Comparison of ENCODE assay signal across 8 cellular contexts in the genomic region with DNA sequence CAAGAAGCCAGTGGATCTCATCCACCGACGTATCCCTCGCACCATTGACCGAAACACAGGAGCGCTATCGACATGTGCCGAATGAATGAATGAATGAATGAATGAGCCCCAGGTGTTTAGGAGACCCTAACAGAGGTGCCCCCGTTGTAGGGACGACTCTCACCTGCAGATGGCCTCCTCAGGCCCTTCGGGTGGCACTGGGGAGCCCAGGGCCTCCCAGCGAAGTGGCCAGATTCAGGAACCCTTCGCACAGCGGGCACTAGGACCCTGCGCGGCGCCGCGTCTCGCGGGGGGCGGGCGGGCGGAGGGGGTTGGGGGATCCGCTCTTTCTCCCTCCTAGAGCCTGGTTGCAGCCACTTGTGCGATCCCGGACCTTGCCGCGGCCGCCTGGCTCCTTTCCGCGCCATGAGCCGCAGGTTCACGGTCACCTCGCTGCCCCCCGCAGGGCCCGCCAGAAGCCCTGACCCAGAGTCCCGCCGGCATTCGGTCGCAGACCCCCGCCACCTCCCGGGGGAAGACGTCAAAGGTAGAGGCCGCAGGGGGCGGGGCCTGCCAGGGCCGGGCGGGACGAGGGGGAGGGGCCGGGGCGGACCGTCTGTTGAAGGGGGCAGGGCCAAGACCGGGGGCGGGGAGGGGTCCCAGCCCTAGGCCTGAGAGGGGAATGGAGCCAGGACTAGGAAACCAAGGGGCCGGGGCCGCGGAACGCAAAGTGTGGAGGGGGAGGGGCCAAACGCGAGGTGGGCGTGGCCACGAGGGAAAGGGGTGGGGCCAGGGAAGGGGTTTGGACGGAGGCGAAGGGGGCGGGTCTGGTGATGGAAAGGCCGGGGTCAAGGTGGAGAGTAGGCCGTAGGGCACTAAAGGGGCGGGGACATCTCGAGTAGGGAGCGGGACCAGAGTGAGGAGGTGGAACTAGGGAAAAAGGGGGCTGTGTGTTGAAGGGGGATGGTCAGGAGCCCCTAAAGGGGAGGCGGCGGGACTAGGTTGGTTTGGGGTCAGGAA.
DNase-seq lines count a peak whose midpoint lies in the region; ATAC-seq and TF ChIP-seq lines count a peak whose summit lies in the region.

No MANE protein-coding gene starts in this region.

- H3K4me3 ChIP-seq in iPS-18c (ENCODE audit: insufficient read depth, low read depth, low read length), result peak overlapping the region; percentile 70

- H3K9me3 ChIP-seq in iPS-18c (ENCODE audit: control insufficient read depth, insufficient read depth, low read length), result no peaks in the 10 kb centered on the region

- H3K27ac ChIP-seq in RWPE1, result peak overlapping the region; percentile 59

- TF ChIP-seq CTCF in RWPE1 (conservative IDR thresholded peaks at IDR 0.05; ENCODE audit: low read depth), result no peak

- no peak for ATAC-seq in HG02763 (IDR thresholded peaks at IDR 0.05; ENCODE audit: unreplicated experiment)

- POLR2A ChIA-PET in RWPE1 (lab: Yijun Ruan, JAX; ENCODE audit: low non-redundant PET), result no interaction called here

- CTCF ChIA-PET in RWPE1 (lab: Yijun Ruan, JAX), result interaction anchor here (0.6 to 2.2 kb wide), 16 partner anchors 8 to 649 kb away, joined by 3 to 26 read pairs (median 5); no protein-coding TSS in a partner anchor

- peak; percentile 38 for DNase-seq in DMS53 treated with DMSO at 0.1 percent for 48 hours (lab: John Stamatoyannopoulos, UW; ENCODE audit: unreplicated experiment)
- peak; percentile 18 for DNase-seq in LoVo (ENCODE audit: low spot score)
- peak; percentile 83 for DNase-seq in RWPE1 (ENCODE audit: low spot score)
- DNase-seq in anterior cingulate cortex (lab: John Stamatoyannopoulos, UW), result peak in 46 of 58 donors; percentile 22 to 85 (median 57)
- DNase-seq in stimulated activated CD4-positive, alpha-beta T cell treated with anti-CD3 and anti-CD28 coated beads, Interleukin-2, amount 100 ng/mL, for 24 hours, result peak; percentile 59 to 67
- no peak for DNase-seq in KG1 (lab: John Stamatoyannopoulos, UW)
